In genomic region chr14:101916816-101917412, GRCh38 we compare ENCODE assay signal across 1 cellular context.
TF ChIP-seq lines count a peak whose summit lies in the region.

No MANE protein-coding gene starts in this region.

TF ChIP-seq in WTC11, 78 proteins besides CTCF, POLR2A, EP300 and RAD21:
- TF ChIP-seq, protein P1, sequence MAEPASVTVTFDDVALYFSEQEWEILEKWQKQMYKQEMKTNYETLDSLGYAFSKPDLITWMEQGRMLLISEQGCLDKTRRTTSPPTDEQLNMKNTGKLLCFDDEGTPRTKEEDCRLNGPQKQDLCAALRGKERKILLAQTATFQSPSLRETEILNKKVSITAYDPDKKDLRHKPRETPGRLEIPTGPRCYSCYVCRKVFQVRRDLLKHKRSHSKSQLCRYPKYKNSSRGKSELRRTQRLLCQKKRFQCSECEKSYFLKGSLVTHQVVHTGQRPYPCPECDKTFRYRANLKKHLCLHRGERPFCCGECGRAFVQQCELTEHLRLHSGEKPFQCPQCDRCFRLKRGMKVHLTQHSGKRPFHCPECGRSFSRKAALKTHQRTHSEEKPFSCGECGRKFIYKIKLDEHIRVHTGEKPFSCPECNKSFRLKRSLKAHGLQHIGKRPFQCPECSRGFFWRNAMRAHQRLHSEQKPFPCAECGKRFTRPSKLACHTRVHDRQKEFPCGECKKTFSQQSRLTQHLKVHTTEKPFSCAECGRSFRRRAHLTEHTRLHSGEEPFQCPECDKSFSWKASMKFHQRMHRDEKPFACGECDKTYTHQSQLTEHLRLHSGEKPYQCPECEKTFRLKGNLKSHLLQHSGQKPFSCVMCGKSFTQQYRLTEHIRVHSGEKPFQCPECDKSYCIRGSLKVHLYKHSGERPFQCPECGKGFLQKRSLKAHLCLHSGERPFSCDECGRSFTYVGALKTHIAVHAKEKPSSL (CRISPR knock-in tag; conservative IDR thresholded peaks at IDR 0.05) = no peak
- TF ChIP-seq, protein P2, sequence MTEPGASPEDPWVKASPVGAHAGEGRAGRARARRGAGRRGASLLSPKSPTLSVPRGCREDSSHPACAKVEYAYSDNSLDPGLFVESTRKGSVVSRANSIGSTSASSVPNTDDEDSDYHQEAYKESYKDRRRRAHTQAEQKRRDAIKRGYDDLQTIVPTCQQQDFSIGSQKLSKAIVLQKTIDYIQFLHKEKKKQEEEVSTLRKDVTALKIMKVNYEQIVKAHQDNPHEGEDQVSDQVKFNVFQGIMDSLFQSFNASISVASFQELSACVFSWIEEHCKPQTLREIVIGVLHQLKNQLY (CRISPR knock-in tag; IDR thresholded peaks at IDR 0.05) = no peak
- TF ChIP-seq ZNF396 (CRISPR knock-in tag; IDR thresholded peaks at IDR 0.05; ENCODE audit: borderline replicate concordance) (no peak), HMGXB4 (CRISPR knock-in tag; IDR thresholded peaks at IDR 0.05) (no peak), PREB (CRISPR knock-in tag; IDR thresholded peaks at IDR 0.05; ENCODE audit: borderline replicate concordance) (no peak), ELF4 (CRISPR knock-in tag; IDR thresholded peaks at IDR 0.05; ENCODE audit: low read depth) (no peak), ZNF671 (CRISPR knock-in tag; IDR thresholded peaks at IDR 0.05) (no peak), E2F5 (CRISPR knock-in tag; IDR thresholded peaks at IDR 0.05) (no peak), TP53 (CRISPR knock-in tag; IDR thresholded peaks at IDR 0.05) (no peak), SOX15 (CRISPR knock-in tag; IDR thresholded peaks at IDR 0.05) (no peak), AR (CRISPR knock-in tag; IDR thresholded peaks at IDR 0.05) (no peak), ERG (CRISPR knock-in tag; IDR thresholded peaks at IDR 0.05) (no peak), ZNF512 (CRISPR knock-in tag; IDR thresholded peaks at IDR 0.05; ENCODE audit: borderline replicate concordance) (no peak), CBFB (CRISPR knock-in tag; IDR thresholded peaks at IDR 0.05; ENCODE audit: low read depth) (no peak), OVOL2 (CRISPR knock-in tag; IDR thresholded peaks at IDR 0.05; ENCODE audit: borderline replicate concordance) (no peak), CREM (CRISPR knock-in tag; IDR thresholded peaks at IDR 0.05) (no peak)
- TF ChIP-seq, protein P3, sequence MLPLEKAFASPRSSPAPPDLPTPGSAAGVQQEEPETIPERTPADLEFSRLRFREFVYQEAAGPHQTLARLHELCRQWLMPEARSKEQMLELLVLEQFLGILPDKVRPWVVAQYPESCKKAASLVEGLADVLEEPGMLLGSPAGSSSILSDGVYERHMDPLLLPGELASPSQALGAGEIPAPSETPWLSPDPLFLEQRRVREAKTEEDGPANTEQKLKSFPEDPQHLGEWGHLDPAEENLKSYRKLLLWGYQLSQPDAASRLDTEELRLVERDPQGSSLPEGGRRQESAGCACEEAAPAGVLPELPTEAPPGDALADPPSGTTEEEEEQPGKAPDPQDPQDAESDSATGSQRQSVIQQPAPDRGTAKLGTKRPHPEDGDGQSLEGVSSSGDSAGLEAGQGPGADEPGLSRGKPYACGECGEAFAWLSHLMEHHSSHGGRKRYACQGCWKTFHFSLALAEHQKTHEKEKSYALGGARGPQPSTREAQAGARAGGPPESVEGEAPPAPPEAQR (CRISPR knock-in tag; IDR thresholded peaks at IDR 0.05) = no peak
- TF ChIP-seq, protein P4, sequence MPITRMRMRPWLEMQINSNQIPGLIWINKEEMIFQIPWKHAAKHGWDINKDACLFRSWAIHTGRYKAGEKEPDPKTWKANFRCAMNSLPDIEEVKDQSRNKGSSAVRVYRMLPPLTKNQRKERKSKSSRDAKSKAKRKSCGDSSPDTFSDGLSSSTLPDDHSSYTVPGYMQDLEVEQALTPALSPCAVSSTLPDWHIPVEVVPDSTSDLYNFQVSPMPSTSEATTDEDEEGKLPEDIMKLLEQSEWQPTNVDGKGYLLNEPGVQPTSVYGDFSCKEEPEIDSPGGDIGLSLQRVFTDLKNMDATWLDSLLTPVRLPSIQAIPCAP (CRISPR knock-in tag; IDR thresholded peaks at IDR 0.05) = no peak
